Comparison of ENCODE assay signal across 8 cellular contexts in genomic region chr20:31605031-31605901, GRCh38. TPM values are rescaled to one million over a fixed set of nuclear protein-coding genes. Genes with fewer than 3 reads are reported as not detected.
DNase-seq lines count a peak whose midpoint lies in the region; ATAC-seq and TF ChIP-seq lines count a peak whose summit lies in the region.

Gene ID1, plus strand, starts transcription at chr20:31605289. Its CDS starts 99 bp downstream, at chr20:31605388.

- H3K27ac Mint-ChIP-seq in immature natural killer cell, result peak within 1 kb of the TSS in 5 of 6 donors; percentile 77 to 91 (median 87)

- H3K4me3 ChIP-seq in smooth muscle cell, result peak within 1 kb of the TSS; percentile 80

- H3K4me1 Mint-ChIP-seq in immature natural killer cell, result peaks cover 27 to 37% of the 10 kb centered on the region in 2 donors

- peak within 1 kb of the TSS; percentile 86 for H3K4me2 ChIP-seq in smooth muscle cell

- no peaks in the 10 kb centered on the region for H3K9me3 Mint-ChIP-seq in immature natural killer cell

- peaks cover 29% of the 10 kb centered on the region for H3K4me1 ChIP-seq in smooth muscle cell (ENCODE audit: low read depth)

- peak within 1 kb of the TSS; percentile 90 for H3K9ac ChIP-seq in smooth muscle cell (ENCODE audit: low read depth)

- H3K27me3 Mint-ChIP-seq in immature natural killer cell (ENCODE audit: low read depth in 3 of 3), result peaks cover 20 to 35% (median 28%) of the 10 kb centered on the region in 3 donors

- peaks cover 19% of the 10 kb centered on the region for H3K79me2 ChIP-seq in smooth muscle cell (ENCODE audit: low read depth)

- ATAC-seq in GM19035 (IDR thresholded peaks at IDR 0.05; ENCODE audit: unreplicated experiment) (peak; percentile 75), HG03354 (IDR thresholded peaks at IDR 0.05; ENCODE audit: poor library complexity, severe bottlenecking, unreplicated experiment) (peak; percentile 88)

- no peaks in the 10 kb centered on the region for H3K27me3 ChIP-seq in smooth muscle cell (ENCODE audit: low read depth)

- H3K36me3 ChIP-seq in smooth muscle cell (ENCODE audit: low read depth), result no peaks in the 10 kb centered on the region

- TF ChIP-seq CTCF in smooth muscle cell (IDR thresholded peaks at IDR 0.05; ENCODE audit: borderline replicate concordance, insufficient read depth, poor library complexity, severe bottlenecking), result no peak

- H3K36me3 Mint-ChIP-seq in immature natural killer cell, result no peaks in the 10 kb centered on the region

- DNase-seq in AG08396 (ENCODE audit: low spot score) (peak; percentile 96), NCI-H345 treated with DMSO at 0.1 percent for 48 hours (lab: John Stamatoyannopoulos, UW; ENCODE audit: unreplicated experiment) (peak; percentile 97), caudate nucleus (lab: John Stamatoyannopoulos, UW) (peak; percentile 25 to 96 (median 86)), immature natural killer cell (peak; percentile 86 to 87 (median 87)), smooth muscle cell (lab: John Stamatoyannopoulos, UW; ENCODE audit: unreplicated experiment) (peak; percentile 77)
- peak; percentile 63 to 75 (median 70) for DNase-seq in activated CD4-positive, CD25-positive, alpha-beta regulatory T cell (lab: John Stamatoyannopoulos, UW)

- H3K9me3 ChIP-seq in smooth muscle cell (replicated peaks; ENCODE audit: low read depth), result no peaks in the 10 kb centered on the region

- no peak within 1 kb of the TSS for H2AFZ ChIP-seq in smooth muscle cell (ENCODE audit: low read depth)

- under 1% methylated on average over 74 of the region's 74 CpGs for WGBS in smooth muscle cell (ENCODE audit: low lambda C conversion rate)

- peak within 1 kb of the TSS; percentile 92 to 97 (median 94) for H3K4me3 Mint-ChIP-seq in immature natural killer cell

- H3K27ac ChIP-seq in caudate nucleus (ENCODE audit: low read depth, low read length) (peak within 1 kb of the TSS; percentile 87), smooth muscle cell (ENCODE audit: low read depth) (peak within 1 kb of the TSS; percentile 97)

- H4K20me1 ChIP-seq in smooth muscle cell (ENCODE audit: low read depth), result peaks cover 27% of the 10 kb centered on the region

- peaks cover 30% of the 10 kb centered on the region for H3F3A ChIP-seq in smooth muscle cell (ENCODE audit: low read depth)

RNA-seq across cellular contexts. Expression of gene ID1, which starts in this region (rescaled TPM):
- 1 to 10 TPM; 1.4 to 4.2 (median 1.9) TPM for polyA plus RNA-seq in immature natural killer cell
- 396 and 414 TPM in 2 replicates for total RNA-seq in smooth muscle cell
- polyA plus RNA-seq in smooth muscle cell, result 87.6 and 182 TPM in 2 replicates

Comparison
In these comparisons a context has a peak if more than half of its experiments do, and no peak if none do; other contexts are left out.
1. Peak in every context shown above with its lines: DNase-seq, ATAC-seq, H3K4me3 ChIP-seq and H3K27ac ChIP-seq.
2. RNA of gene ID1 (polyA plus RNA-seq): 87.6 to 182 TPM in smooth muscle cell; 1.4 to 4.2 TPM in immature natural killer cell; every median in the first group is over 10 times any median in the second.